9 cellular contexts compared by ENCODE assay signal in the genomic region with DNA sequence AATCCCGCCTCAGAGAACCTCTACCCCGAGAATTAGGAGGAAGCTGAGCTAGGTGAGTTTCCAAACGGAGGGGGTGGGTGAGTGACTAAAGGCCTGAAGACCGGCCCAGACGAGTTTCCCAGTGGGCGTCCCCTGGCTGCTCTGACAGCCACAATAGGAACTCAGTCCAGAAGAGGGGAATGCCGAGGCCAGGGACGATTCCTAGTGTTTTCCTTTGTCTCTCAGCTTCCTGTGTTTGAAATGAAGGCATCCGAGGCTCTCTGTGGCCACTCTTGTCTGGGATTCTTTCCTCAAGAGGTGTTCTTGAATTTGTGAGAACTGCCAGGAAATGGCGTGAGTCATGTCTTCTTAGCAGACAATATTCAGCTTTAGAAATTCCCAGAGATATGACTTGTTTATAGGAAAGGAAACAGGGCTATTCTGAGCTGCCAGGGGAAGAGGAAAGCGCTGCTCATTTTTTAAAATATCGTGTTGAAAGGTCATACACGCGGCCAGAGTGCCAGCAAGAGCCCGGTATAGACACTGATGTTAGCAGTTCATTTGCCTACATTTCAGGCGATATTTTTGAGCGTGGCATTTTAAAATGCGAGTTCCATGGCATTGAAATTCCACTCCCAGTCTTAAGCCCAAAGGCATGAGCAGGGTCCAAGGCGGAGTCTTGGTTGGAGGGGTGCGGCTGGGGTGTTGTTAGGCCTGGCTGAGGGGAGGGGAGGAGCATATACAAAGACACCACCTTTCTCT.
DNase-seq lines count a peak whose midpoint lies in the region; FAIRE-seq and TF ChIP-seq lines count a peak whose summit lies in the region.
"Had no signal": no experiment of that assay in that cellular context is flagged by ENCODE, and none has a peak within 500 bp of the region (broad histone marks: within the 10 kb centered on the region; RNA-seq: fewer than 3 reads in every experiment).

No MANE protein-coding gene starts in this region.

- no peaks in the 10 kb centered on the region for H3K9me2 ChIP-seq in MM.1S (replicated peaks; ENCODE audit: insufficient read depth, low read length)

- peak overlapping the region; percentile 27; the same call in 1 of the 2 replicates for H3K27ac ChIP-seq in 22Rv1
- peak overlapping the region; percentile 90 for H3K27ac ChIP-seq in HUES6 (ENCODE audit: low read depth, low read length)
- H3K27ac ChIP-seq in cardiac muscle cell, result peak overlapping the region; percentile 80
- H3K27ac ChIP-seq in prostate gland, result peak overlapping the region; percentile 34 to 36
- no peak overlapping the region for H3K27ac ChIP-seq in MM.1S (ENCODE audit: low read length)

- H3K9ac ChIP-seq in HUES6 (ENCODE audit: low read length), result peak overlapping the region; percentile 75
- no peak overlapping the region for H3K9ac ChIP-seq in MM.1S (ENCODE audit: low read length)

- H3K9me3 ChIP-seq in HUES6 (ENCODE audit: control insufficient read depth, insufficient read depth, low read depth, low read length), result no peaks in the 10 kb centered on the region
- H3K9me3 ChIP-seq in cardiac muscle cell (ENCODE audit: low read depth), result no peaks in the 10 kb centered on the region
- no peaks in the 10 kb centered on the region for H3K9me3 ChIP-seq in prostate gland
- no peaks in the 10 kb centered on the region for H3K9me3 ChIP-seq in MM.1S (replicated peaks; ENCODE audit: insufficient read depth, low read length)

- no peak overlapping the region for H3K4me2 ChIP-seq in MM.1S (ENCODE audit: low read depth, low read length)

- DNase-seq in GM19239 (ENCODE audit: insufficient read length, low spot score) (no peak), cardiac muscle cell (ENCODE audit: low read depth in 1 of 2, low spot score in 1 of 2) (peak; percentile 55 to 98), prostate gland (ENCODE audit: low spot score) (peak; percentile 24), MM.1S (no peak), OCI-M2 (lab: John Stamatoyannopoulos, UW; ENCODE audit: unreplicated experiment) (no peak)
- peak; percentile 32 for DNase-seq in activated T-helper 9 cell treated with anti-CD3 and anti-CD28 coated beads, Interleukin-2, amount 50 U/mL, for 16 hours (ENCODE audit: low read depth)

- peak overlapping the region; percentile 35 for H3K4me3 ChIP-seq in HUES6 (ENCODE audit: low read depth, low read length)
- H3K4me3 ChIP-seq in cardiac muscle cell, result no peak overlapping the region
- H3K4me3 ChIP-seq in prostate gland, result no peak overlapping the region
- no peak overlapping the region for H3K4me3 ChIP-seq in MM.1S (ENCODE audit: low read length)

- no peak overlapping the region for H2AFZ ChIP-seq in MM.1S (ENCODE audit: low read length)

- TF ChIP-seq CTCF in 22Rv1 (IDR thresholded peaks at IDR 0.05) (no peak), cardiac muscle cell (IDR thresholded peaks at IDR 0.05; ENCODE audit: low read depth, low read length) (no peak), prostate gland (IDR thresholded peaks at IDR 0.05) (no peak), MM.1S (IDR thresholded peaks at IDR 0.05; ENCODE audit: low read length) (no peak)

- H3K27me3 ChIP-seq in HUES6 (ENCODE audit: control insufficient read depth, insufficient read depth, low read length) (no peaks in the 10 kb centered on the region), cardiac muscle cell (no peaks in the 10 kb centered on the region), prostate gland (replicated peaks; ENCODE audit: insufficient read depth) (no peaks in the 10 kb centered on the region), MM.1S (replicated peaks; ENCODE audit: insufficient read depth, low read length) (no peaks in the 10 kb centered on the region)

- FAIRE-seq in GM19239 (lab: Jason Lieb, UNC), result peak; percentile 90
- FAIRE-seq: islet of Langerhans had no signal

- no peaks in the 10 kb centered on the region for H3K36me3 ChIP-seq in HUES6 (ENCODE audit: control insufficient read depth, insufficient read depth, low read length)
- no peaks in the 10 kb centered on the region for H3K36me3 ChIP-seq in cardiac muscle cell
- H3K36me3 ChIP-seq in prostate gland, result no peaks in the 10 kb centered on the region
- no peaks in the 10 kb centered on the region for H3K36me3 ChIP-seq in MM.1S (replicated peaks; ENCODE audit: insufficient read depth, low read length)

- 35% methylated on average over 20 of the region's 20 CpGs for WGBS in prostate gland

- H3F3A ChIP-seq in MM.1S (ENCODE audit: insufficient read depth, low read length), result peaks cover 5% of the 10 kb centered on the region

- H3K4me1 ChIP-seq in HUES6 (ENCODE audit: control insufficient read depth, insufficient read depth, low read length), result peaks cover 43% of the 10 kb centered on the region
- peaks cover 15% of the 10 kb centered on the region for H3K4me1 ChIP-seq in cardiac muscle cell (ENCODE audit: low read depth)
- H3K4me1 ChIP-seq in prostate gland (replicated peaks), result no peaks in the 10 kb centered on the region
- peaks cover 6% of the 10 kb centered on the region for H3K4me1 ChIP-seq in MM.1S (ENCODE audit: low read length)

- H4K20me1 ChIP-seq in MM.1S (ENCODE audit: insufficient read depth, low read length), result no peaks in the 10 kb centered on the region

- H3K79me2 ChIP-seq in MM.1S (ENCODE audit: low read length), result no peaks in the 10 kb centered on the region

- intact Hi-C loops in prostate gland (cut with DNase I), result no loop called here

- no peak for TF ChIP-seq POLR2A in prostate gland (IDR thresholded peaks at IDR 0.05)

Comparison
In these comparisons a context has a peak if more than half of its experiments do, and no peak if none do; other contexts are left out.
1. DNase-seq: peak in activated T-helper 9 cell treated with anti-CD3 and anti-CD28 coated beads, Interleukin-2, amount 50 U/mL, for 16 hours (single experiment), cardiac muscle cell (2 of 2) and prostate gland (single experiment); none in GM19239 (single experiment), MM.1S (single experiment) and OCI-M2 (single experiment).